Comparison of ENCODE assay signal across 8 cellular contexts in genomic region chr15:70763950-70764730, GRCh38. TPM values are rescaled to one million over a fixed set of nuclear protein-coding genes. Genes with fewer than 3 reads are reported as not detected.
A peak's percentile ranks its signal among the peaks of the same experiment; 100 is the strongest.
DNase-seq lines count a peak whose midpoint lies in the region; ATAC-seq and TF ChIP-seq lines count a peak whose summit lies in the region.

No MANE protein-coding gene starts in this region.

- H3K36me3 Mint-ChIP-seq in activated CD4-positive, alpha-beta T cell treated with anti-CD3 and anti-CD28 coated beads for 36 hours (ENCODE audit: low read depth) = no peaks in the 10 kb centered on the region
- H3K36me3 Mint-ChIP-seq in activated naive CD8-positive, alpha-beta T cell treated with anti-CD3 and anti-CD28 coated beads, Interleukin-2, amount 10 ng/mL, durations not matched to agents 7 days and 5 days = no peaks in the 10 kb centered on the region

- POLR2A ChIA-PET in activated CD4-positive, alpha-beta T cell treated with anti-CD3 and anti-CD28 coated beads for 36 hours (lab: Charles Lee) = no interaction called here
- POLR2A ChIA-PET in activated naive CD8-positive, alpha-beta T cell treated with anti-CD3 and anti-CD28 coated beads, Interleukin-2, amount 10 ng/mL, durations not matched to agents 7 days and 5 days (lab: Charles Lee) = no interaction called here

- no peak for ATAC-seq in activated CD4-positive, alpha-beta T cell treated with anti-CD3 and anti-CD28 coated beads for 36 hours
- ATAC-seq in activated naive CD8-positive, alpha-beta T cell treated with anti-CD3 and anti-CD28 coated beads, Interleukin-2, amount 10 ng/mL, durations not matched to agents 7 days and 5 days (ENCODE audit: low read depth) = no peak
- ATAC-seq in HG03469 (IDR thresholded peaks at IDR 0.05; ENCODE audit: unreplicated experiment) = no peak

- peak; percentile 29 for DNase-seq in activated CD4-positive, alpha-beta T cell treated with anti-CD3 and anti-CD28 coated beads for 36 hours
- no peak for DNase-seq in activated CD4-positive, alpha-beta T cell treated with anti-CD3 and anti-CD28 coated beads for 4 hours
- DNase-seq in activated naive CD8-positive, alpha-beta T cell treated with anti-CD3 and anti-CD28 coated beads, Interleukin-2, amount 10 ng/mL, durations not matched to agents 7 days and 5 days = no peak
- DNase-seq in kidney epithelial cell (ENCODE audit: low read depth) (no peak), superior temporal gyrus (ENCODE audit: extremely low spot score) (peak; percentile 20), NCI-H1436 (lab: John Stamatoyannopoulos, UW) (no peak), NCI-H345 (lab: John Stamatoyannopoulos, UW) (no peak)

- intact Hi-C loops in activated CD4-positive, alpha-beta T cell treated with anti-CD3 and anti-CD28 coated beads for 36 hours (cut with DNase I, micrococcal nuclease) = loop anchor here in 1 of 2 experiments (1.0 to 5.0 kb wide), 6 partner anchors 128 to 1463 kb away; partner anchors contain the start of genes LRRC49, MYO9A, RPLP1 and SENP8

- H3K27ac Mint-ChIP-seq in activated CD4-positive, alpha-beta T cell treated with anti-CD3 and anti-CD28 coated beads for 36 hours = peak overlapping the region; percentile 45
- H3K27ac Mint-ChIP-seq in activated naive CD8-positive, alpha-beta T cell treated with anti-CD3 and anti-CD28 coated beads, Interleukin-2, amount 10 ng/mL, durations not matched to agents 7 days and 5 days = peak overlapping the region; percentile 43

- CTCF ChIA-PET in activated CD4-positive, alpha-beta T cell treated with anti-CD3 and anti-CD28 coated beads for 36 hours (lab: Charles Lee) = interaction anchor here (0.7 kb wide), 1 partner anchor 391 kb away, joined by 3 read pairs; no protein-coding TSS in a partner anchor

- H3K4me3 Mint-ChIP-seq in activated CD4-positive, alpha-beta T cell treated with anti-CD3 and anti-CD28 coated beads for 36 hours = peak overlapping the region; percentile 77
- H3K4me3 Mint-ChIP-seq in activated naive CD8-positive, alpha-beta T cell treated with anti-CD3 and anti-CD28 coated beads, Interleukin-2, amount 10 ng/mL, durations not matched to agents 7 days and 5 days = peak overlapping the region; percentile 87

- H3K36me3 ChIP-seq in kidney epithelial cell (ENCODE audit: control insufficient read depth, insufficient read depth, low read length) = no peaks in the 10 kb centered on the region

- H3K9me3 Mint-ChIP-seq in activated CD4-positive, alpha-beta T cell treated with anti-CD3 and anti-CD28 coated beads for 36 hours (ENCODE audit: low read depth) = no peaks in the 10 kb centered on the region
- H3K9me3 Mint-ChIP-seq in activated naive CD8-positive, alpha-beta T cell treated with anti-CD3 and anti-CD28 coated beads, Interleukin-2, amount 10 ng/mL, durations not matched to agents 7 days and 5 days = no peaks in the 10 kb centered on the region

- H3K4me1 Mint-ChIP-seq in activated CD4-positive, alpha-beta T cell treated with anti-CD3 and anti-CD28 coated beads for 36 hours = peaks cover 20% of the 10 kb centered on the region
- H3K4me1 Mint-ChIP-seq in activated naive CD8-positive, alpha-beta T cell treated with anti-CD3 and anti-CD28 coated beads, Interleukin-2, amount 10 ng/mL, durations not matched to agents 7 days and 5 days = peaks cover 19% of the 10 kb centered on the region

- peaks cover 27% of the 10 kb centered on the region for H3K27me3 Mint-ChIP-seq in activated CD4-positive, alpha-beta T cell treated with anti-CD3 and anti-CD28 coated beads for 36 hours
- peaks cover 60% of the 10 kb centered on the region for H3K27me3 Mint-ChIP-seq in activated naive CD8-positive, alpha-beta T cell treated with anti-CD3 and anti-CD28 coated beads, Interleukin-2, amount 10 ng/mL, durations not matched to agents 7 days and 5 days

- TF ChIP-seq CTCF in kidney epithelial cell (IDR thresholded peaks at IDR 0.05; ENCODE audit: insufficient read depth, low read length, poor library complexity, severe bottlenecking) = no peak

- no peaks in the 10 kb centered on the region for H3K27me3 ChIP-seq in kidney epithelial cell (ENCODE audit: control insufficient read depth, insufficient read depth, low read length)

- peak overlapping the region; percentile 90 for H3K4me3 ChIP-seq in kidney epithelial cell (ENCODE audit: low read depth, low read length)

RNA-seq across cellular contexts. Expression of gene UACA, which starts 0.8 kb away (rescaled TPM):
- 1 to 10 TPM; 6.6 TPM for total RNA-seq in activated CD4-positive, alpha-beta T cell treated with anti-CD3 and anti-CD28 coated beads for 36 hours
- total RNA-seq in activated naive CD8-positive, alpha-beta T cell treated with anti-CD3 and anti-CD28 coated beads, Interleukin-2, amount 10 ng/mL, durations not matched to agents 7 days and 5 days = 1 to 10 TPM; 2.8 TPM
- total RNA-seq in kidney epithelial cell = 9.4 and 10.7 TPM in 2 replicates

Comparison
In these comparisons a context has a peak if more than half of its experiments do, and no peak if none do; other contexts are left out.
1. DNase-seq: peak in activated CD4-positive, alpha-beta T cell treated with anti-CD3 and anti-CD28 coated beads for 36 hours (single experiment) and superior temporal gyrus (single experiment); none in activated CD4-positive, alpha-beta T cell treated with anti-CD3 and anti-CD28 coated beads for 4 hours (0 of 2), activated naive CD8-positive, alpha-beta T cell treated with anti-CD3 and anti-CD28 coated beads, Interleukin-2, amount 10 ng/mL, durations not matched to agents 7 days and 5 days (single experiment), kidney epithelial cell (single experiment), NCI-H1436 (single experiment) and NCI-H345 (single experiment).